1 cellular context compared by ENCODE assay signal in genomic region chrX:125757794-125758564, GRCh38.
A peak's percentile ranks its signal among the peaks of the same experiment; 100 is the strongest.
TF ChIP-seq lines count a peak whose summit lies in the region.

No MANE protein-coding gene starts in this region.

TF ChIP-seq in K562, 482 proteins besides CTCF, POLR2A, EP300 and RAD21 (continued from another document):
- no peak for TF ChIP-seq NKRF (IDR thresholded peaks at IDR 0.05; ENCODE audit: borderline replicate concordance)
- TF ChIP-seq ARID3B (CRISPR knock-in tag; IDR thresholded peaks at IDR 0.05; ENCODE audit: borderline replicate concordance): no peak
- TF ChIP-seq ZZZ3 (IDR thresholded peaks at IDR 0.05): no peak
- no peak for TF ChIP-seq THRA (IDR thresholded peaks at IDR 0.05)
- no peak for TF ChIP-seq DNMT1 (IDR thresholded peaks at IDR 0.05)
- TF ChIP-seq HINFP (tag; conservative IDR thresholded peaks at IDR 0.05; ENCODE audit: low read depth): no peak
- no peak for TF ChIP-seq SIN3B (IDR thresholded peaks at IDR 0.05; ENCODE audit: low read depth)
- peak; percentile 41 for TF ChIP-seq NFYB (IDR thresholded peaks at IDR 0.05; ENCODE audit: extremely low read depth, insufficient read length)
- TF ChIP-seq ARID1B (IDR thresholded peaks at IDR 0.05): peak; percentile 34; the same call in 1 of the 2 replicates
- TF ChIP-seq FOSL1 (tag; conservative IDR thresholded peaks at IDR 0.05): peak; percentile 88
- no peak for TF ChIP-seq ZFX (CRISPR knock-in tag; IDR thresholded peaks at IDR 0.05)
- no peak for TF ChIP-seq MCM5 (IDR thresholded peaks at IDR 0.05; ENCODE audit: low read depth)
- TF ChIP-seq ATF1 (CRISPR knock-in tag; IDR thresholded peaks at IDR 0.05): no peak
- 0 out of 2 replicates have a peak, but pooled peaks have one; percentile 22 for TF ChIP-seq ATF1 (tag; IDR thresholded peaks at IDR 0.05)
- TF ChIP-seq TEAD4 (IDR thresholded peaks at IDR 0.05; ENCODE audit: low read length): peak; percentile 52; the same call in 1 of the 2 replicates
- TF ChIP-seq TEAD4 (CRISPR knock-in tag; IDR thresholded peaks at IDR 0.05; ENCODE audit: borderline replicate concordance): no peak
- TF ChIP-seq SIRT6 (IDR thresholded peaks at IDR 0.05; ENCODE audit: low read depth, low read length): no peak
- TF ChIP-seq SETDB1 (IDR thresholded peaks at IDR 0.05; ENCODE audit: low read length): no peak
- no peak for TF ChIP-seq ZNF282 (CRISPR knock-in tag; IDR thresholded peaks at IDR 0.05)
- no peak for TF ChIP-seq SAFB (IDR thresholded peaks at IDR 0.05; ENCODE audit: borderline replicate concordance, low read depth, low read length)
- peak; percentile 9 for TF ChIP-seq MEIS2 (IDR thresholded peaks at IDR 0.05; ENCODE audit: partially characterized antibody)
- no peak for TF ChIP-seq RBM39 (optimal IDR thresholded peaks at IDR 0.05; ENCODE audit: low read depth, low read length)
- TF ChIP-seq RREB1 (CRISPR knock-in tag; IDR thresholded peaks at IDR 0.05): no peak
- no peak for TF ChIP-seq NEUROD1 (IDR thresholded peaks at IDR 0.05; ENCODE audit: borderline replicate concordance, low read depth, low read length, partially characterized antibody)
- no peak for TF ChIP-seq MBD2 (IDR thresholded peaks at IDR 0.05; ENCODE audit: borderline replicate concordance, low read depth)
- TF ChIP-seq ATF7 (IDR thresholded peaks at IDR 0.05): 0 out of 2 replicates have a peak, but pooled peaks have one; percentile 48
- 0 out of 2 replicates have a peak, but pooled peaks have one; percentile 50 for TF ChIP-seq BACH1 (tag; IDR thresholded peaks at IDR 0.05)
- no peak for TF ChIP-seq NBN (IDR thresholded peaks at IDR 0.05; ENCODE audit: low read depth)
- no peak for TF ChIP-seq ELF2 (CRISPR knock-in tag; IDR thresholded peaks at IDR 0.05)
- no peak for TF ChIP-seq ZNF175 (CRISPR knock-in tag; IDR thresholded peaks at IDR 0.05; ENCODE audit: low read depth)
- TF ChIP-seq PHF8 (IDR thresholded peaks at IDR 0.05; ENCODE audit: borderline replicate concordance, low read length): peak; percentile 20; the same call in 1 of the 2 replicates
- TF ChIP-seq HBP1 (CRISPR knock-in tag; IDR thresholded peaks at IDR 0.05): no peak
- TF ChIP-seq ZC3H11A (IDR thresholded peaks at IDR 0.05; ENCODE audit: low read depth, low read length): no peak
- TF ChIP-seq MTA2 (IDR thresholded peaks at IDR 0.05; ENCODE audit: low read depth): no peak
- peak; percentile 36; the same call in 1 of the 2 replicates for TF ChIP-seq CC2D1A (IDR thresholded peaks at IDR 0.05)
- peak; percentile 17; the same call in 1 of the 2 replicates for TF ChIP-seq CBFA2T2 (conservative IDR thresholded peaks at IDR 0.05)
- TF ChIP-seq CBFA2T3 (IDR thresholded peaks at IDR 0.05): peak; percentile 44; the same call in 1 of the 2 replicates
- TF ChIP-seq CREM (IDR thresholded peaks at IDR 0.05; ENCODE audit: low read depth): no peak
- no peak for TF ChIP-seq GABPB2 (CRISPR knock-in tag; conservative IDR thresholded peaks at IDR 0.05)
- TF ChIP-seq NFE2 (IDR thresholded peaks at IDR 0.05; ENCODE audit: low read depth): peak; percentile 63
- peak; percentile 30 for TF ChIP-seq C11orf30 (IDR thresholded peaks at IDR 0.05; ENCODE audit: low read depth)
- TF ChIP-seq TAF1 (IDR thresholded peaks at IDR 0.05; ENCODE audit: control insufficient read depth, extremely low read depth, insufficient read depth, low read length, severe bottlenecking): no peak
- no peak for TF ChIP-seq ZNF449 (CRISPR knock-in tag; IDR thresholded peaks at IDR 0.05)
- TF ChIP-seq ZNF316 (IDR thresholded peaks at IDR 0.05): peak; percentile 45
- no peak for TF ChIP-seq FOXP1 (CRISPR knock-in tag; IDR thresholded peaks at IDR 0.05)
- TF ChIP-seq ZNF511 (CRISPR knock-in tag; IDR thresholded peaks at IDR 0.05): no peak
- TF ChIP-seq CAMTA2 (CRISPR knock-in tag; conservative IDR thresholded peaks at IDR 0.05): no peak
- no peak for TF ChIP-seq ELF4 (CRISPR knock-in tag; IDR thresholded peaks at IDR 0.05)
- TF ChIP-seq ZNF785 (CRISPR knock-in tag; IDR thresholded peaks at IDR 0.05): no peak
- TF ChIP-seq STAT5B (CRISPR knock-in tag; IDR thresholded peaks at IDR 0.05): no peak
- TF ChIP-seq TRIM28 (IDR thresholded peaks at IDR 0.05): no peak
